Comparison of ENCODE assay signal across 9 cellular contexts in the genomic region with DNA sequence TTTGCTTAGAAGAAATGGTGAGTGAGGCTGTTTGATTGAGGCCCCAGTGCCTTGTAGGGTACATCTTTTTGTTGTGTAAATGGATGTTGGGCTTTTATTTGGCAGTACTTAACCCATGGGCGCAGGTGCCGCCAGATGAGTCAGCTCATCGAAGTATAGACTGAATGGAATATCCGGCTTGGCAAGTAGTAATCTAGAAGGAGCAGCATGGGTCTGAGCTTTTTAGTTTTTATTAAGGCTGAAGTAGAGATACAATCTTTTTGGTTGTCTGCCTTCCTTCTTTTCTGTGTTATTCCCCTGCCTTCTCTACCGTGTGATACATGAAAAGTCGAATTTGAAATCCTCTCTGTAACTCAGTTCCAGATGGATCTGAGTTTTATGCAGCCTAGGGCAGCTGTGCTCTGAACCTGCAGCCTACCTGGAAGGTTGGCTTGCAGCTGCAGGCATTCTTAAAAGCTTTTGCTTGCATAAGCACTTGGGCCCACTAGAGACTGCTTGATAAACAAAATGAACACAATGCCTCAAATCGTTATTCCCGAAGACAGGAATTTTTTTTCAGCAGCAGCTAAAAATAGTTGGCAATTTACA.
A peak's percentile ranks its signal among the peaks of the same experiment; 100 is the strongest.
DNase-seq lines count a peak whose midpoint lies in the region; ATAC-seq and TF ChIP-seq lines count a peak whose summit lies in the region.
"Had no signal": no experiment of that assay in that cellular context is flagged by ENCODE, and none has a peak within 500 bp of the region (broad histone marks: within the 10 kb centered on the region; RNA-seq: fewer than 3 reads in every experiment).

No MANE protein-coding gene starts in this region.

- TF ChIP-seq CTCF in LNCaP clone FGC (IDR thresholded peaks at IDR 0.05; ENCODE audit: control insufficient read depth, extremely low read depth, insufficient read depth): no peak
- no peak for TF ChIP-seq CTCF in fibroblast of the aortic adventitia (IDR thresholded peaks at IDR 0.05; ENCODE audit: insufficient read depth, low read length)

- no peak for ATAC-seq in GM21717 (IDR thresholded peaks at IDR 0.05; ENCODE audit: unreplicated experiment)
- ATAC-seq in GM19463 (IDR thresholded peaks at IDR 0.05; ENCODE audit: unreplicated experiment): no peak
- ATAC-seq: activated CD8-positive, alpha-beta memory T cell treated with anti-CD3 and anti-CD28 coated beads, Interleukin-2, amount 10 ng/mL, durations not matched to agents 7 days and 5 days had no signal

- DNase-seq in LNCaP clone FGC (ENCODE audit: low read depth) (peak; percentile 63), NCI-H345 treated with DMSO at 0.1 percent for 48 hours (lab: John Stamatoyannopoulos, UW; ENCODE audit: unreplicated experiment) (peak; percentile 95), fibroblast of the aortic adventitia (ENCODE audit: low read depth) (peak; percentile 24), renal cortical epithelial cell (ENCODE audit: low read depth) (peak; percentile 29), GF-D8 (lab: John Stamatoyannopoulos, UW) (no peak)
- DNase-seq: activated CD8-positive, alpha-beta memory T cell treated with anti-CD3 and anti-CD28 coated beads, Interleukin-2, amount 10 ng/mL, durations not matched to agents 7 days and 5 days; KBM-7 had no signal

- H3K4me3 ChIP-seq in LNCaP clone FGC (ENCODE audit: low read depth, low read length): peak overlapping the region; percentile 5; the same call in 1 of the 2 replicates
- no peak overlapping the region for H3K4me3 ChIP-seq in fibroblast of the aortic adventitia (ENCODE audit: low read depth, low read length)
